In genomic region chr22:41308544-41308947, GRCh38 we compare ENCODE assay signal across 12 cellular contexts. TPM values are rescaled to one million over a fixed set of nuclear protein-coding genes. Genes with fewer than 3 reads are reported as not detected.
DNase-seq lines count a peak whose midpoint lies in the region; ATAC-seq, FAIRE-seq and TF ChIP-seq lines count a peak whose summit lies in the region.
"Had no signal": no experiment of that assay in that cellular context is flagged by ENCODE, and none has a peak within 500 bp of the region (broad histone marks: within the 10 kb centered on the region; RNA-seq: fewer than 3 reads in every experiment).

No MANE protein-coding gene starts in this region.

- H2BK12ac ChIP-seq in H1 (ENCODE audit: low read depth, low read length) = no peak overlapping the region

- FAIRE-seq in H1 (lab: Jason Lieb, UNC) = no peak

- H4K5ac ChIP-seq in H1 (ENCODE audit: insufficient read length, low read depth, low read length) = no peak overlapping the region

- H3K9me3 ChIP-seq in H1 (ENCODE audit: insufficient read depth in 2 of 2, low read depth in 1 of 2, low read length in 1 of 2) (no peaks in the 10 kb centered on the region), muscle layer of duodenum (ENCODE audit: control insufficient read depth in 1 of 2, low read length in 2 of 2) (no peaks in the 10 kb centered on the region)

- peak; percentile 17 for ATAC-seq in Right ventricle myocardium inferior
- ATAC-seq in esophagus mucosa = no peak

- TF ChIP-seq CTCF in H1 (IDR thresholded peaks at IDR 0.05; ENCODE audit: control extremely low read depth in 1 of 3, insufficient read depth in 1 of 3, low read depth in 1 of 3, low read length in 3 of 3) = no peak

- no peak overlapping the region for H3K14ac ChIP-seq in H1 (ENCODE audit: insufficient read length)

- no peak overlapping the region for H2BK120ac ChIP-seq in H1 (replicated peaks; ENCODE audit: low read depth, low read length)

- H3K23ac ChIP-seq in H1 (ENCODE audit: insufficient read length) = no peak overlapping the region

- H3K27ac ChIP-seq in H1 (ENCODE audit: low read depth, low read length) = no peak overlapping the region
- H3K27ac ChIP-seq in muscle layer of duodenum (ENCODE audit: low read length) = peak overlapping the region; percentile 12

- H3K36me3 ChIP-seq in H1 (ENCODE audit: control insufficient read depth in 2 of 4, insufficient read depth in 4 of 4, low read length in 3 of 4) = peaks cover 0 to 6% (median 0%) of the 10 kb centered on the region in 4 experiments; a peak in 1 of 8 replicates
- no peaks in the 10 kb centered on the region for H3K36me3 ChIP-seq in muscle layer of duodenum (ENCODE audit: control insufficient read depth in 1 of 2, insufficient read depth in 2 of 2, low read length in 2 of 2)

- 97% methylated on average over 7 of the region's 7 CpGs; no CpG with 5 or more reads in 1 of the 2 experiments for WGBS in H1 (ENCODE audit: extremely low coverage in 1 of 2, insufficient coverage in 1 of 2, insufficient read length in 1 of 2, insufficient replicate concordance in 2 of 2, low coverage in 1 of 2, low lambda C conversion rate in 2 of 2, missing lambda C conversion rate in 1 of 2), 2 experiments

- no peak overlapping the region for H2BK20ac ChIP-seq in H1 (ENCODE audit: low read length)

- H2AFZ ChIP-seq in H1 (ENCODE audit: low read length) = no peak overlapping the region

- H3K4ac ChIP-seq in H1 (replicated peaks; ENCODE audit: insufficient read length, low read depth, low read length) = no peak overlapping the region

- peaks cover 2 to 14% of the 10 kb centered on the region in 2 experiments for H4K20me1 ChIP-seq in H1 (replicated peaks in 1 of 2; ENCODE audit: control insufficient read depth in 1 of 2, insufficient read depth in 2 of 2, low read length in 2 of 2)

- no peak overlapping the region for H3K4me3 ChIP-seq in H1 (ENCODE audit: extremely low read depth in 1 of 4, insufficient read depth in 2 of 4, low read depth in 3 of 4, low read length in 4 of 4)
- H3K4me3 ChIP-seq in muscle layer of duodenum (ENCODE audit: low read depth in 1 of 2, low read length in 2 of 2) = no peak overlapping the region

- no peak overlapping the region for H3K9ac ChIP-seq in H1 (replicated peaks in 1 of 4; ENCODE audit: extremely low read depth in 1 of 4, low read depth in 3 of 4, low read length in 3 of 4)

- TF ChIP-seq POLR2A in H1 (IDR thresholded peaks at IDR 0.05; ENCODE audit: control extremely low read depth in 1 of 2, low read depth in 2 of 2, low read length in 2 of 2) = no peak

- H3K4me2 ChIP-seq in H1 (ENCODE audit: insufficient read depth in 1 of 2, low read depth in 2 of 2, low read length in 2 of 2) = no peak overlapping the region

- H2BK15ac ChIP-seq in H1 (ENCODE audit: low read length) = no peak overlapping the region

- CTCF ChIA-PET in H1 (lab: Charles Lee; ENCODE audit: partially characterized antibody) = interaction anchor here (0.6 to 0.7 kb wide), 3 partner anchors 21 to 1332 kb away, joined by 3 read pairs; partner anchors contain the start of gene ATP5MGL

- H4K8ac ChIP-seq in H1 (ENCODE audit: extremely low read depth, insufficient read depth, low read length) = no peak overlapping the region

- no peak overlapping the region for H2BK5ac ChIP-seq in H1 (ENCODE audit: low read depth, low read length)

- H3K79me2 ChIP-seq in H1 (ENCODE audit: control insufficient read depth in 1 of 2, insufficient read depth in 2 of 2, low read length in 2 of 2) = peaks cover 11 to 77% of the 10 kb centered on the region in 2 experiments; a peak in 3 of 4 replicates

- no peak for TF ChIP-seq EP300 in H1 (IDR thresholded peaks at IDR 0.05; ENCODE audit: borderline replicate concordance in 1 of 2, low read depth in 2 of 2, low read length in 2 of 2)

- H3K27me3 ChIP-seq in H1 (replicated peaks in 1 of 4; ENCODE audit: control insufficient read depth in 3 of 4, extremely low read depth in 1 of 4, insufficient read depth in 3 of 4, low read length in 3 of 4) (no peaks in the 10 kb centered on the region), muscle layer of duodenum (ENCODE audit: low read depth, low read length) (no peaks in the 10 kb centered on the region)

- H4K91ac ChIP-seq in H1 (replicated peaks; ENCODE audit: insufficient read length, low read length) = no peak overlapping the region

- no peak for DNase-seq in Right ventricle myocardium inferior (ENCODE audit: missing footprints)
- DNase-seq in cardiac septum (ENCODE audit: low spot score) = no peak
- no peak for DNase-seq in H1 (ENCODE audit: low read depth in 1 of 2, low spot score in 2 of 2)
- DNase-seq in NOMO-1 treated with DMSO at 0.1 percent for 48 hours (lab: John Stamatoyannopoulos, UW; ENCODE audit: unreplicated experiment) = no peak
- no peak for DNase-seq in central memory CD4-positive, alpha-beta T cell
- DNase-seq in NCI-H345 (lab: John Stamatoyannopoulos, UW) = no peak
- DNase-seq: H9; NCI-H1105; NCI-H774; stimulated activated naive CD4-positive, alpha-beta T cell had no signal

- no peak overlapping the region for H3K56ac ChIP-seq in H1 (replicated peaks; ENCODE audit: insufficient read length, low read depth, low read length)

- no peak overlapping the region; the same call in 1 of the 2 replicates for H3K18ac ChIP-seq in H1 (ENCODE audit: extremely low read depth, low read length)

- intact Hi-C loops in Right ventricle myocardium inferior (cut with DNase I) = no loop called here
- intact Hi-C loops in cardiac septum (cut with DNase I) = no loop called here

- peaks cover 0 to 6% (median 2%) of the 10 kb centered on the region in 4 experiments; a peak in 4 of 7 replicates for H3K4me1 ChIP-seq in H1 (replicated peaks in 1 of 4; ENCODE audit: control insufficient read depth in 3 of 4, insufficient read depth in 4 of 4, low read length in 3 of 4)
- peaks cover 7 to 17% of the 10 kb centered on the region in 2 donors for H3K4me1 ChIP-seq in muscle layer of duodenum (ENCODE audit: control insufficient read depth in 1 of 2, insufficient read depth in 2 of 2, low read length in 2 of 2)

- no peak overlapping the region for H2AK5ac ChIP-seq in H1 (ENCODE audit: low read depth, low read length)

- H3K79me1 ChIP-seq in H1 (ENCODE audit: low read depth, low read length) = peaks cover 16% of the 10 kb centered on the region

- no peaks in the 10 kb centered on the region for H3K23me2 ChIP-seq in H1 (ENCODE audit: low read depth, low read length)

- POLR2A ChIA-PET in H1 (lab: Charles Lee; ENCODE audit: partially characterized antibody) = interaction anchor here (0.5 to 3.4 kb wide), 7 partner anchors 10 to 72 kb away, joined by 3 to 16 read pairs (median 4); partner anchors contain the start of gene RANGAP1

- TF ChIP-seq RAD21 in H1 (IDR thresholded peaks at IDR 0.05 in 1 of 2, conservative IDR thresholded peaks at IDR 0.05 in 1 of 2; ENCODE audit: low read depth in 2 of 2, low read length in 2 of 2) = no peak

TF ChIP-seq in H1, 55 proteins besides CTCF, POLR2A, EP300 and RAD21:
- no peak for TF ChIP-seq MAX (IDR thresholded peaks at IDR 0.05)
- TF ChIP-seq HDAC6 (IDR thresholded peaks at IDR 0.05; ENCODE audit: low read depth, low read length) = no peak
- TF ChIP-seq ATF2 (IDR thresholded peaks at IDR 0.05; ENCODE audit: low read length) = no peak
- TF ChIP-seq TAF7 (optimal IDR thresholded peaks at IDR 0.05; ENCODE audit: borderline replicate concordance, low read depth, low read length) = no peak
- 0 out of 2 replicates have a peak, but pooled peaks have one; percentile 14 for TF ChIP-seq CEBPB (IDR thresholded peaks at IDR 0.05; ENCODE audit: low read depth, low read length)
- TF ChIP-seq RFX5 (IDR thresholded peaks at IDR 0.05; ENCODE audit: borderline replicate concordance, low read depth, low read length) = no peak

RNA-seq across cellular contexts. Expression of gene ZC3H7B, which starts 7.2 kb away (rescaled TPM):
- 45.5 TPM for total RNA-seq in Right ventricle myocardium inferior
- 37.2 TPM for total RNA-seq in cardiac septum
- 77.3 and 78.6 TPM in 2 replicates for total RNA-seq in H1 (2021; fragmentation: NEBNext Ultra II Directional; extraction: Animal tissue kit (Norgen Biotek cat#: 25700))
- 35.5 and 57.5 TPM in 2 replicates for polyA plus RNA-seq in H1 (2011; rRNA removed)
- 42.1 TPM for polyA plus RNA-seq in H1 (2011; cell fraction: cytosol; rRNA removed)
- 87.3 TPM for polyA plus RNA-seq in H1 (2011; cell fraction: nucleus; rRNA removed)
- polyA plus RNA-seq in H1 (2012, experiment 1 of 2) = 41.9 to 56.5 TPM (median 51.0 TPM) in 4 replicates
- 38.4 TPM for polyA plus RNA-seq in H1 (2012, experiment 2 of 2)
- 30.2 TPM for polyA plus RNA-seq in H1 (2013, experiment 1 of 2)
- 29.2 TPM for polyA plus RNA-seq in H1 (2013, experiment 2 of 2)
- 29.4 and 36.8 TPM in 2 replicates for polyA minus RNA-seq in H1 (2011; rRNA and poly(A)+ RNA removed)
- 33.5 TPM for polyA minus RNA-seq in H1 (2011; cell fraction: cytosol; rRNA and poly(A)+ RNA removed)
- polyA minus RNA-seq in H1 (2011; cell fraction: nucleus; rRNA and poly(A)+ RNA removed) = 25.9 TPM
- 21.1 TPM for total RNA-seq in esophagus mucosa

RNA-seq across cellular contexts. Expression of gene RANGAP1, which starts 22.6 kb away (rescaled TPM):
- total RNA-seq in Right ventricle myocardium inferior (51.5 TPM), cardiac septum (32.8 TPM), esophagus mucosa (78.9 TPM)
- 171 and 176 TPM in 2 replicates for total RNA-seq in H1 (2021; fragmentation: NEBNext Ultra II Directional; extraction: Animal tissue kit (Norgen Biotek cat#: 25700))
- polyA plus RNA-seq in H1 (2011; rRNA removed) = 121 and 190 TPM in 2 replicates
- 168 TPM for polyA plus RNA-seq in H1 (2011; cell fraction: cytosol; rRNA removed)
- polyA plus RNA-seq in H1 (2011; cell fraction: nucleus; rRNA removed) = 215 TPM
- polyA plus RNA-seq in H1 (2012, experiment 1 of 2) = 115 to 161 TPM (median 143 TPM) in 4 replicates
- polyA plus RNA-seq in H1 (2012, experiment 2 of 2) = 150 TPM
- 62.4 TPM for polyA plus RNA-seq in H1 (2013, experiment 1 of 2)
- 60.5 TPM for polyA plus RNA-seq in H1 (2013, experiment 2 of 2)
- polyA minus RNA-seq in H1 (2011; rRNA and poly(A)+ RNA removed) = 105 and 127 TPM in 2 replicates
- polyA minus RNA-seq in H1 (2011; cell fraction: cytosol; rRNA and poly(A)+ RNA removed) = 88.7 TPM
- polyA minus RNA-seq in H1 (2011; cell fraction: nucleus; rRNA and poly(A)+ RNA removed) = 64.5 TPM
